ENCODE assay signal across 8 cellular contexts in genomic region chrX:71095555-71095970, GRCh38. TPM values are rescaled to one million over a fixed set of nuclear protein-coding genes. Genes with fewer than 3 reads are reported as not detected.
A peak's percentile ranks its signal among the peaks of the same experiment; 100 is the strongest.
DNase-seq lines count a peak whose midpoint lies in the region; ATAC-seq and TF ChIP-seq lines count a peak whose summit lies in the region.

Gene FOXO4 (plus strand): TSS chrX:71095851. CDS start chrX:71096529, 678 bp downstream.

- H3K27ac ChIP-seq in SK-N-SH (ENCODE audit: low read depth in 2 of 2, low read length in 1 of 2), result peak within 1 kb of the TSS in 1 of 2 experiments; percentile 17; a peak in 1 of 4 replicates
- no peak within 1 kb of the TSS for H3K27ac ChIP-seq in thoracic aorta

- H3F3A ChIP-seq in SK-N-SH (replicated peaks; ENCODE audit: insufficient read depth), result no peaks in the 10 kb centered on the region

- no peaks in the 10 kb centered on the region for H3K36me3 ChIP-seq in SK-N-SH (replicated peaks in 1 of 2; ENCODE audit: control insufficient read depth in 1 of 2, insufficient read depth in 2 of 2, low read length in 1 of 2)
- H3K36me3 ChIP-seq in thoracic aorta, result no peaks in the 10 kb centered on the region

- DNase-seq in GF-D8 (lab: John Stamatoyannopoulos, UW) (peak; percentile 18), HFFc6 (peak; percentile 71), NCI-H1048 (lab: John Stamatoyannopoulos, UW) (peak; percentile 17), SK-N-SH (peak; percentile 91), glomerular visceral epithelial cell (ENCODE audit: extremely low spot score) (peak; percentile 81), osteocyte (ENCODE audit: extremely low spot score, unreplicated experiment) (peak; percentile 95), thoracic aorta (ENCODE audit: low spot score) (peak; percentile 67)

- H3K4me1 Mint-ChIP-seq in HFFc6 (ENCODE audit: low read depth) (peaks cover 7% of the 10 kb centered on the region; the same call in 1 of the 2 replicates), osteocyte (ENCODE audit: unreplicated experiment) (peaks cover 2% of the 10 kb centered on the region)
- peaks cover 34% of the 10 kb centered on the region for H3K4me1 Mint-ChIP-seq in activated naive CD4-positive, alpha-beta T cell treated with anti-CD3 and anti-CD28 coated beads, Interleukin-2, amount 50 U/mL, for 24 hours

- TF ChIP-seq CTCF in HFFc6 (IDR thresholded peaks at IDR 0.05), result no peak
- TF ChIP-seq CTCF in SK-N-SH (IDR thresholded peaks at IDR 0.05), result no peak
- no peak for TF ChIP-seq CTCF in osteocyte (IDR thresholded peaks at IDR 0.05)
- no peak for TF ChIP-seq CTCF in thoracic aorta (IDR thresholded peaks at IDR 0.05)

- H3K4me3 Mint-ChIP-seq in HFFc6 (peak within 1 kb of the TSS; percentile 98), osteocyte (ENCODE audit: unreplicated experiment) (peak within 1 kb of the TSS; percentile 88)
- H3K4me3 Mint-ChIP-seq in activated naive CD4-positive, alpha-beta T cell treated with anti-CD3 and anti-CD28 coated beads, Interleukin-2, amount 50 U/mL, for 24 hours, result peak within 1 kb of the TSS; percentile 93

- peak within 1 kb of the TSS; percentile 94 for H3K4me2 ChIP-seq in SK-N-SH

- peak within 1 kb of the TSS; percentile 98 for H2AFZ ChIP-seq in SK-N-SH (ENCODE audit: low read depth)

- peak within 1 kb of the TSS; percentile 53; the same call in 1 of the 2 replicates for H3K9ac ChIP-seq in SK-N-SH

- CTCF ChIA-PET in SK-N-SH (lab: Yijun Ruan, JAX), result interaction anchor here (1.0 to 2.6 kb wide), 2 partner anchors 22 to 34 kb away, joined by 3 to 13 read pairs; no protein-coding TSS in a partner anchor

- POLR2A ChIA-PET in SK-N-SH (lab: Yijun Ruan, JAX), result interaction anchor here (0.9 kb wide), 1 partner anchor 23 kb away, joined by 4 read pairs; the partner anchor contains the start of gene MED12

- TF ChIP-seq RAD21 in SK-N-SH (IDR thresholded peaks at IDR 0.05; ENCODE audit: low read length), result no peak

- no peaks in the 10 kb centered on the region for H3K36me3 Mint-ChIP-seq in HFFc6 (ENCODE audit: low read depth)
- no peaks in the 10 kb centered on the region for H3K36me3 Mint-ChIP-seq in activated naive CD4-positive, alpha-beta T cell treated with anti-CD3 and anti-CD28 coated beads, Interleukin-2, amount 50 U/mL, for 24 hours
- no peaks in the 10 kb centered on the region for H3K36me3 Mint-ChIP-seq in osteocyte (ENCODE audit: unreplicated experiment)

- no peaks in the 10 kb centered on the region for H4K20me1 ChIP-seq in SK-N-SH (ENCODE audit: insufficient read depth)

- H3K9me3 ChIP-seq in SK-N-SH (no peaks in the 10 kb centered on the region), thoracic aorta (no peaks in the 10 kb centered on the region)

- peaks cover 5% of the 10 kb centered on the region; the same call in 1 of the 2 replicates for H3K27me3 ChIP-seq in SK-N-SH (ENCODE audit: insufficient read depth)
- no peaks in the 10 kb centered on the region for H3K27me3 ChIP-seq in thoracic aorta (replicated peaks; ENCODE audit: insufficient read depth)

- H3K9me2 ChIP-seq in SK-N-SH, result no peaks in the 10 kb centered on the region

- H3K79me2 ChIP-seq in SK-N-SH (ENCODE audit: insufficient read depth), result no peaks in the 10 kb centered on the region

- H3K9me3 Mint-ChIP-seq in HFFc6 (no peaks in the 10 kb centered on the region), osteocyte (ENCODE audit: unreplicated experiment) (no peaks in the 10 kb centered on the region)
- H3K9me3 Mint-ChIP-seq in activated naive CD4-positive, alpha-beta T cell treated with anti-CD3 and anti-CD28 coated beads, Interleukin-2, amount 50 U/mL, for 24 hours, result no peaks in the 10 kb centered on the region

- peak; percentile 85 for ATAC-seq in thoracic aorta (ENCODE audit: insufficient number of reproducible peaks, low FRiP score, low read depth)

- peak within 1 kb of the TSS; percentile 69 to 77 for H3K4me3 ChIP-seq in SK-N-SH (ENCODE audit: low read depth in 2 of 2, low read length in 1 of 2)
- peak within 1 kb of the TSS; percentile 83 for H3K4me3 ChIP-seq in thoracic aorta

- H3K27me3 Mint-ChIP-seq in HFFc6 (ENCODE audit: insufficient read depth), result no peaks in the 10 kb centered on the region; the same call in 1 of the 2 replicates
- no peaks in the 10 kb centered on the region for H3K27me3 Mint-ChIP-seq in activated naive CD4-positive, alpha-beta T cell treated with anti-CD3 and anti-CD28 coated beads, Interleukin-2, amount 50 U/mL, for 24 hours
- H3K27me3 Mint-ChIP-seq in osteocyte (ENCODE audit: unreplicated experiment), result no peaks in the 10 kb centered on the region

- no peak for TF ChIP-seq EP300 in SK-N-SH (IDR thresholded peaks at IDR 0.05; ENCODE audit: borderline replicate concordance in 1 of 2, low read depth in 1 of 2, low read length in 1 of 2)

- WGBS in SK-N-SH (ENCODE audit: low lambda C conversion rate), result 2% methylated on average over 26 of the region's 28 CpGs

- peak within 1 kb of the TSS; percentile 75 for H3K27ac Mint-ChIP-seq in HFFc6
- peak within 1 kb of the TSS; percentile 87 for H3K27ac Mint-ChIP-seq in activated naive CD4-positive, alpha-beta T cell treated with anti-CD3 and anti-CD28 coated beads, Interleukin-2, amount 50 U/mL, for 24 hours
- peak within 1 kb of the TSS; percentile 82 for H3K27ac Mint-ChIP-seq in osteocyte (ENCODE audit: unreplicated experiment)

- H3K4me1 ChIP-seq in SK-N-SH (ENCODE audit: control insufficient read depth in 1 of 2, insufficient read depth in 2 of 2, low read depth in 1 of 2, low read length in 1 of 2), result peaks cover 0 to 16% of the 10 kb centered on the region in 2 experiments; a peak in 1 of 4 replicates
- H3K4me1 ChIP-seq in thoracic aorta (ENCODE audit: control insufficient read depth in 1 of 2, low read depth in 2 of 2), result peaks cover 0 to 4% of the 10 kb centered on the region in 2 donors

TF ChIP-seq in SK-N-SH, 30 proteins besides CTCF, POLR2A, EP300 and RAD21:
- TF ChIP-seq MXI1 (IDR thresholded peaks at IDR 0.05; ENCODE audit: low read depth, low read length) (peak; percentile 36; the same call in 1 of the 2 replicates), MAX (IDR thresholded peaks at IDR 0.05; ENCODE audit: low read depth) (peak; percentile 77; the same call in 1 of the 2 replicates), GABPA (IDR thresholded peaks at IDR 0.05; ENCODE audit: low read depth) (peak; percentile 42), POLR2AphosphoS5 (IDR thresholded peaks at IDR 0.05; ENCODE audit: low read depth, low read length) (0 out of 2 replicates have a peak, but pooled peaks have one; percentile 57), JUND (IDR thresholded peaks at IDR 0.05) (no peak), NRF1 (IDR thresholded peaks at IDR 0.05; ENCODE audit: low read depth, low read length) (peak; percentile 73), RFX5 (IDR thresholded peaks at IDR 0.05; ENCODE audit: low read length) (no peak)

RNA-seq across cellular contexts. Expression of gene FOXO4, which starts in this region (rescaled TPM):
- 1 to 10 TPM; 4.0 to 8.1 (median 6.0) TPM for total RNA-seq in HFFc6 (2021; fragmentation: NEBNext Ultra II Directional; extraction: Animal tissue kit (Norgen Biotek cat#: 25700))
- 1.9 TPM in 2 replicates for polyA plus RNA-seq in SK-N-SH (2012; rRNA removed)
- polyA plus RNA-seq in SK-N-SH (2012; cell fraction: cytosol; rRNA removed), result 1.7 and 1.9 TPM in 2 replicates
- polyA plus RNA-seq in SK-N-SH (2012; cell fraction: nucleus; rRNA removed), result 3.9 and 5.6 TPM in 2 replicates
- total RNA-seq in osteocyte (17.1 and 23.3 TPM in 2 replicates), thoracic aorta (10 to 100 TPM; 10.9 to 19.2 TPM)

Comparison
In these comparisons a context has a peak if more than half of its experiments do, and no peak if none do; other contexts are left out.
1. DNase-seq: peak in every context shown above with its lines; median percentile 95 in osteocyte; 91 in SK-N-SH; 81 in glomerular visceral epithelial cell; 71 in HFFc6; 67 in thoracic aorta; 18 in GF-D8; 17 in NCI-H1048.